9 cellular contexts compared by ENCODE assay signal in the genomic region with DNA sequence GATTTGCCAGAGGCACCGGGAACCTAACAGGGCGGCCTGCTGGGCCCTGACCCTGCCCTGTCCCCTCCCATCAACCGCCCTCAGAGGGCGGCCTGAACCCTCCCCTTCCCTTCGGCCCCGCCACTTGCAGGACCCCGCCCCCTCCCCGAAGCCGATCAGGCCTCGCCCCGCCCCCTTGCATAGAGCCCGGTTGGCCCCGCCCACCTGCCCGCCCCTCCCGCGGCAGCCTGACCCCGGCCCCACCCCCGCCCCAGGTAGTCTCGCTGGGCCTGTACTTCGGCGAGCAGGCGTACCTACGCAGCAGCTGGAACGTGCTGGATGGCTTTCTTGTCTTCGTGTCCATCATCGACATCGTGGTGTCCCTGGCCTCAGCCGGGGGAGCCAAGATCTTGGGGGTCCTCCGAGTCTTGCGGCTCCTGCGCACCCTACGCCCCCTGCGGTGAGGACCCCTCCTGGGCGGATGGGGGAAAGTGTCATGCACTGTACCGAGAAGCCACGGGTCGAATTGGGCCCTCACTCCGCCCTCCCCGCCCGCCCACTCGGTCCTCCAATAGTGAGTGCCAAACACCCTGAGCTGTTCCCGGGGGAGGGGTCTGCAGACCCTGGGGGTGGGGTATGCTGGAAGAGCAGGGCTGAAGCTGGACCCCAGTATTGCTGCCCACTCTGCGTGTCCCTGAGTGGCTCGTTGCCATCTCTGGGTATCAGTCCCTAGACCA.
DNase-seq lines count a peak whose midpoint lies in the region; ATAC-seq and TF ChIP-seq lines count a peak whose summit lies in the region.
"Had no signal": no experiment of that assay in that cellular context is flagged by ENCODE, and none has a peak within 500 bp of the region (broad histone marks: within the 10 kb centered on the region; RNA-seq: fewer than 3 reads in every experiment).

No MANE protein-coding gene starts in this region.

- RAD21 ChIA-PET in HCT116 (lab: Charles Lee; ENCODE audit: low non-redundant PET in 1 of 2, low total read pairs in 2 of 2, uncharacterized antibody in 2 of 2, unreplicated experiment in 2 of 2), result no interaction called here

- no peak overlapping the region for H3K4me2 ChIP-seq in HCT116 (ENCODE audit: low read length)

- no peak for TF ChIP-seq RAD21 in HCT116 (IDR thresholded peaks at IDR 0.05; ENCODE audit: low read depth)

- WGBS in ovary, 3 donors, result 11 to 21% (median 18%) methylated on average over 18 to 44 of the region's 44 CpGs

- H3K4me1 ChIP-seq in HCT116 (ENCODE audit: control insufficient read depth in 1 of 2, insufficient read depth in 2 of 2, low read length in 2 of 2) (peaks cover 0 to 8% of the 10 kb centered on the region in 2 experiments; a peak in 1 of 4 replicates), ovary (ENCODE audit: insufficient read depth) (no peaks in the 10 kb centered on the region)

- intact Hi-C loops in HCT116 (cut with micrococcal nuclease), result no loop called here
- intact Hi-C loops in ovary (cut with DNase I), result no loop called here

- no peak overlapping the region for H2AFZ ChIP-seq in HCT116 (ENCODE audit: low read depth, low read length, poor library complexity, severe bottlenecking)

- H3K27ac ChIP-seq in HCT116 (ENCODE audit: low read depth, low read length) (no peak overlapping the region), ovary (no peak overlapping the region)
- H3K27ac ChIP-seq: VCaP had no signal

- no peak for TF ChIP-seq EP300 in ovary (IDR thresholded peaks at IDR 0.05)

- DNase-seq in HCT116 (ENCODE audit: low read depth, low spot score), result no peak
- DNase-seq in T-helper 22 cell (ENCODE audit: low read depth), result peak; percentile 9
- peak; percentile 44 for DNase-seq in effector CD8-positive, alpha-beta T cell (lab: John Stamatoyannopoulos, UW)
- DNase-seq in stimulated activated CD4-positive, alpha-beta T cell treated with anti-CD3 and anti-CD28 coated beads, Interleukin-4, amount 100 ng/mL, for 1 hour, result peak; percentile 40
- DNase-seq in ovary, result no peak
- DNase-seq: caudate nucleus had no signal

- no peak overlapping the region for H3K9ac ChIP-seq in HCT116 (ENCODE audit: low read length)

- H3K9me2 ChIP-seq in HCT116 (ENCODE audit: insufficient read depth), result no peaks in the 10 kb centered on the region

- no peak overlapping the region for H3K4me3 ChIP-seq in HCT116 (replicated peaks in 1 of 2; ENCODE audit: low read depth in 1 of 2, low read length in 2 of 2)
- no peak overlapping the region for H3K4me3 ChIP-seq in ovary

- H3K9me3 ChIP-seq in HCT116 (ENCODE audit: control insufficient read depth in 1 of 2, insufficient read depth in 1 of 2, low read depth in 1 of 2, low read length in 2 of 2) (no peaks in the 10 kb centered on the region), ovary (peaks cover 0 to 5% of the 10 kb centered on the region in 2 donors)

- no peaks in the 10 kb centered on the region for H4K20me1 ChIP-seq in HCT116 (ENCODE audit: insufficient read depth)

- CTCF ChIA-PET in HCT116 (lab: Charles Lee), result no interaction called here

- POLR2A ChIA-PET in HCT116 (lab: Charles Lee), result no interaction called here

- no peaks in the 10 kb centered on the region for H3K79me2 ChIP-seq in HCT116 (ENCODE audit: insufficient read depth, low read length)

- no peaks in the 10 kb centered on the region; the same call in 1 of the 2 replicates for H3K27me3 ChIP-seq in HCT116 (ENCODE audit: insufficient read depth, low read length)
- H3K27me3 ChIP-seq in ovary, result peaks cover 2% of the 10 kb centered on the region

- no peaks in the 10 kb centered on the region for H3K36me3 ChIP-seq in HCT116 (ENCODE audit: control insufficient read depth in 1 of 2, insufficient read depth in 2 of 2, low read length in 2 of 2)
- H3K36me3 ChIP-seq in ovary, result no peaks in the 10 kb centered on the region

- ATAC-seq in HCT116, result peak; percentile 73
- ATAC-seq in HG03432 (IDR thresholded peaks at IDR 0.05; ENCODE audit: unreplicated experiment), result no peak
- ATAC-seq in GM18867 (IDR thresholded peaks at IDR 0.05; ENCODE audit: unreplicated experiment), result no peak

- BruUV-seq in HCT116 (replicated peaks; lab: Mats Ljungman, UMichigan), result no TSS peak

- TF ChIP-seq CTCF in HCT116 (IDR thresholded peaks at IDR 0.05 in 2 of 3, conservative IDR thresholded peaks at IDR 0.05 in 1 of 3; ENCODE audit: borderline replicate concordance in 1 of 3, insufficient read depth in 1 of 3, low read depth in 2 of 3, low read length in 2 of 3), result no peak
- no peak for TF ChIP-seq CTCF in ovary (IDR thresholded peaks at IDR 0.05)

- TF ChIP-seq POLR2A in HCT116 (IDR thresholded peaks at IDR 0.05; ENCODE audit: borderline replicate concordance, extremely low read depth, insufficient read depth, insufficient read length) (no peak), ovary (IDR thresholded peaks at IDR 0.05) (no peak)

TF ChIP-seq in HCT116, 20 proteins besides CTCF, POLR2A, EP300 and RAD21:
- no peak for TF ChIP-seq CEBPB (IDR thresholded peaks at IDR 0.05; ENCODE audit: low read depth)
- TF ChIP-seq ZFX (IDR thresholded peaks at IDR 0.05), result no peak
- TF ChIP-seq, protein P1, sequence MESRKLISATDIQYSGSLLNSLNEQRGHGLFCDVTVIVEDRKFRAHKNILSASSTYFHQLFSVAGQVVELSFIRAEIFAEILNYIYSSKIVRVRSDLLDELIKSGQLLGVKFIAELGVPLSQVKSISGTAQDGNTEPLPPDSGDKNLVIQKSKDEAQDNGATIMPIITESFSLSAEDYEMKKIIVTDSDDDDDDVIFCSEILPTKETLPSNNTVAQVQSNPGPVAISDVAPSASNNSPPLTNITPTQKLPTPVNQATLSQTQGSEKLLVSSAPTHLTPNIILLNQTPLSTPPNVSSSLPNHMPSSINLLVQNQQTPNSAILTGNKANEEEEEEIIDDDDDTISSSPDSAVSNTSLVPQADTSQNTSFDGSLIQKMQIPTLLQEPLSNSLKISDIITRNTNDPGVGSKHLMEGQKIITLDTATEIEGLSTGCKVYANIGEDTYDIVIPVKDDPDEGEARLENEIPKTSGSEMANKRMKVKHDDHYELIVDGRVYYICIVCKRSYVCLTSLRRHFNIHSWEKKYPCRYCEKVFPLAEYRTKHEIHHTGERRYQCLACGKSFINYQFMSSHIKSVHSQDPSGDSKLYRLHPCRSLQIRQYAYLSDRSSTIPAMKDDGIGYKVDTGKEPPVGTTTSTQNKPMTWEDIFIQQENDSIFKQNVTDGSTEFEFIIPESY (IDR thresholded peaks at IDR 0.05; ENCODE audit: extremely low read depth, insufficient replicate concordance, low read length), result no peak
- TF ChIP-seq, protein P2, sequence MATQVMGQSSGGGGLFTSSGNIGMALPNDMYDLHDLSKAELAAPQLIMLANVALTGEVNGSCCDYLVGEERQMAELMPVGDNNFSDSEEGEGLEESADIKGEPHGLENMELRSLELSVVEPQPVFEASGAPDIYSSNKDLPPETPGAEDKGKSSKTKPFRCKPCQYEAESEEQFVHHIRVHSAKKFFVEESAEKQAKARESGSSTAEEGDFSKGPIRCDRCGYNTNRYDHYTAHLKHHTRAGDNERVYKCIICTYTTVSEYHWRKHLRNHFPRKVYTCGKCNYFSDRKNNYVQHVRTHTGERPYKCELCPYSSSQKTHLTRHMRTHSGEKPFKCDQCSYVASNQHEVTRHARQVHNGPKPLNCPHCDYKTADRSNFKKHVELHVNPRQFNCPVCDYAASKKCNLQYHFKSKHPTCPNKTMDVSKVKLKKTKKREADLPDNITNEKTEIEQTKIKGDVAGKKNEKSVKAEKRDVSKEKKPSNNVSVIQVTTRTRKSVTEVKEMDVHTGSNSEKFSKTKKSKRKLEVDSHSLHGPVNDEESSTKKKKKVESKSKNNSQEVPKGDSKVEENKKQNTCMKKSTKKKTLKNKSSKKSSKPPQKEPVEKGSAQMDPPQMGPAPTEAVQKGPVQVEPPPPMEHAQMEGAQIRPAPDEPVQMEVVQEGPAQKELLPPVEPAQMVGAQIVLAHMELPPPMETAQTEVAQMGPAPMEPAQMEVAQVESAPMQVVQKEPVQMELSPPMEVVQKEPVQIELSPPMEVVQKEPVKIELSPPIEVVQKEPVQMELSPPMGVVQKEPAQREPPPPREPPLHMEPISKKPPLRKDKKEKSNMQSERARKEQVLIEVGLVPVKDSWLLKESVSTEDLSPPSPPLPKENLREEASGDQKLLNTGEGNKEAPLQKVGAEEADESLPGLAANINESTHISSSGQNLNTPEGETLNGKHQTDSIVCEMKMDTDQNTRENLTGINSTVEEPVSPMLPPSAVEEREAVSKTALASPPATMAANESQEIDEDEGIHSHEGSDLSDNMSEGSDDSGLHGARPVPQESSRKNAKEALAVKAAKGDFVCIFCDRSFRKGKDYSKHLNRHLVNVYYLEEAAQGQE (IDR thresholded peaks at IDR 0.05; ENCODE audit: low read depth), result no peak
- TF ChIP-seq CBX3 (IDR thresholded peaks at IDR 0.05; ENCODE audit: low read depth), result no peak
- no peak for TF ChIP-seq SRF (IDR thresholded peaks at IDR 0.05; ENCODE audit: low read depth)
- TF ChIP-seq EZH2 (IDR thresholded peaks at IDR 0.05), result no peak
- TF ChIP-seq, protein P3, sequence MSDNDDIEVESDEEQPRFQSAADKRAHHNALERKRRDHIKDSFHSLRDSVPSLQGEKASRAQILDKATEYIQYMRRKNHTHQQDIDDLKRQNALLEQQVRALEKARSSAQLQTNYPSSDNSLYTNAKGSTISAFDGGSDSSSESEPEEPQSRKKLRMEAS (IDR thresholded peaks at IDR 0.05), result no peak
- no peak for TF ChIP-seq SP1 (IDR thresholded peaks at IDR 0.05; ENCODE audit: low read depth)
- no peak for TF ChIP-seq JUND (IDR thresholded peaks at IDR 0.05)
- no peak for TF ChIP-seq TCF7L2 (IDR thresholded peaks at IDR 0.05; ENCODE audit: borderline replicate concordance, extremely low read depth, insufficient read depth, insufficient read length)
- no peak for TF ChIP-seq FOSL1 (IDR thresholded peaks at IDR 0.05; ENCODE audit: low read depth)
- TF ChIP-seq, protein P4, sequence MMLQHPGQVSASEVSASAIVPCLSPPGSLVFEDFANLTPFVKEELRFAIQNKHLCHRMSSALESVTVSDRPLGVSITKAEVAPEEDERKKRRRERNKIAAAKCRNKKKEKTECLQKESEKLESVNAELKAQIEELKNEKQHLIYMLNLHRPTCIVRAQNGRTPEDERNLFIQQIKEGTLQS (IDR thresholded peaks at IDR 0.05), result no peak
- TF ChIP-seq ELF1 (IDR thresholded peaks at IDR 0.05; ENCODE audit: borderline replicate concordance, low read depth), result no peak
- TF ChIP-seq POLR2AphosphoS5 (IDR thresholded peaks at IDR 0.05; ENCODE audit: low read depth, low read length), result no peak
- no peak for TF ChIP-seq EGR1 (IDR thresholded peaks at IDR 0.05; ENCODE audit: low read depth)
- no peak for TF ChIP-seq YY1 (IDR thresholded peaks at IDR 0.05; ENCODE audit: extremely low read depth, insufficient replicate concordance, low read depth, low read length)

Comparison
In these comparisons a context has a peak if more than half of its experiments do, and no peak if none do; other contexts are left out.
1. DNase-seq: peak in T-helper 22 cell (single experiment), effector CD8-positive, alpha-beta T cell (single experiment) and stimulated activated CD4-positive, alpha-beta T cell treated with anti-CD3 and anti-CD28 coated beads, Interleukin-4, amount 100 ng/mL, for 1 hour (single experiment); none in HCT116 (single experiment) and ovary (0 of 5).